8 cellular contexts compared by ENCODE assay signal in genomic region chr22:42857845-42858481, GRCh38. TPM values are rescaled to one million over a fixed set of nuclear protein-coding genes. Genes with fewer than 3 reads are reported as not detected.
DNase-seq lines count a peak whose midpoint lies in the region; ATAC-seq and TF ChIP-seq lines count a peak whose summit lies in the region.

No MANE protein-coding gene starts in this region.

- H3K36me3 Mint-ChIP-seq in activated naive CD4-positive, alpha-beta T cell treated with anti-CD3 and anti-CD28 coated beads for 36 hours (ENCODE audit: low read depth), result no peaks in the 10 kb centered on the region

- H3K4me1 ChIP-seq in adrenal gland (replicated peaks in 1 of 2) (peaks cover 9 to 38% of the 10 kb centered on the region in 2 donors), upper lobe of left lung (peaks cover 19 to 26% (median 21%) of the 10 kb centered on the region in 4 donors)

- H3K4me3 ChIP-seq in adrenal gland (peak overlapping the region in 1 of 4 donors; percentile 91), upper lobe of left lung (peak overlapping the region in 2 of 4 donors; percentile 63 to 73)

- H3K27me3 ChIP-seq in adrenal gland (no peaks in the 10 kb centered on the region), upper lobe of left lung (no peaks in the 10 kb centered on the region)

- H3K27ac ChIP-seq in adrenal gland, result peak overlapping the region in 3 of 5 donors; percentile 99 to 100 (median 99)
- H3K27ac ChIP-seq in upper lobe of left lung, result peak overlapping the region in 3 of 4 donors; percentile 8 to 97 (median 96)

- peaks cover 6% of the 10 kb centered on the region for H3K9me3 Mint-ChIP-seq in activated naive CD4-positive, alpha-beta T cell treated with anti-CD3 and anti-CD28 coated beads for 36 hours

- TF ChIP-seq CTCF in adrenal gland (IDR thresholded peaks at IDR 0.05), result no peak
- TF ChIP-seq CTCF in upper lobe of left lung (IDR thresholded peaks at IDR 0.05), result no peak

- H3K27ac Mint-ChIP-seq in activated naive CD4-positive, alpha-beta T cell treated with anti-CD3 and anti-CD28 coated beads for 36 hours, result no peak overlapping the region

- intact Hi-C loops in activated naive CD4-positive, alpha-beta T cell treated with anti-CD3 and anti-CD28 coated beads for 36 hours (cut with micrococcal nuclease), result loop anchor here (2.0 kb wide), 3 partner anchors 157 to 329 kb away; partner anchors contain the start of genes PACSIN2 and TTLL12
- intact Hi-C loops in adrenal gland (cut with DNase I), result no loop called here
- intact Hi-C loops in head of caudate nucleus (cut with DNase I), result loop anchor here (2.0 kb wide), 1 partner anchor 157 kb away; the partner anchor contains the start of gene PACSIN2

- TF ChIP-seq EP300 in upper lobe of left lung (IDR thresholded peaks at IDR 0.05), result no peak

- H3K9me3 ChIP-seq in adrenal gland (replicated peaks in 1 of 3) (no peaks in the 10 kb centered on the region), upper lobe of left lung (no peaks in the 10 kb centered on the region)

- CTCF ChIA-PET in activated naive CD4-positive, alpha-beta T cell treated with anti-CD3 and anti-CD28 coated beads for 36 hours (lab: Charles Lee), result interaction anchor here (3.0 kb wide), 1 partner anchor 9 kb away, joined by 9 read pairs; no protein-coding TSS in a partner anchor

- WGBS in adrenal gland, 4 donors, result 85 to 90% (median 89%) methylated on average over 13 to 14 of the region's 14 CpGs
- 88 to 94% methylated on average over 14 of the region's 14 CpGs for WGBS in upper lobe of left lung, 2 donors

- no peak for DNase-seq in activated naive CD4-positive, alpha-beta T cell treated with anti-CD3 and anti-CD28 coated beads for 36 hours
- DNase-seq in activated naive CD4-positive, alpha-beta T cell (lab: John Stamatoyannopoulos, UW), result no peak
- DNase-seq in adrenal gland, result peak; percentile 58 to 85 (median 80)
- DNase-seq in myocyte (ENCODE audit: low read depth), result peak; percentile 74
- DNase-seq in upper lobe of left lung, result peak in 1 of 2 donors; percentile 21
- DNase-seq in NOMO-1 treated with DMSO at 0.1 percent for 48 hours (lab: John Stamatoyannopoulos, UW; ENCODE audit: unreplicated experiment), result no peak
- DNase-seq in head of caudate nucleus, result no peak

- H3K4me3 Mint-ChIP-seq in activated naive CD4-positive, alpha-beta T cell treated with anti-CD3 and anti-CD28 coated beads for 36 hours, result peak overlapping the region; percentile 32

- TF ChIP-seq POLR2A in adrenal gland (IDR thresholded peaks at IDR 0.05), result no peak
- no peak for TF ChIP-seq POLR2A in upper lobe of left lung (IDR thresholded peaks at IDR 0.05)

- H3K27me3 Mint-ChIP-seq in activated naive CD4-positive, alpha-beta T cell treated with anti-CD3 and anti-CD28 coated beads for 36 hours (ENCODE audit: low read depth), result no peaks in the 10 kb centered on the region

- no peaks in the 10 kb centered on the region for H3K36me3 ChIP-seq in adrenal gland (replicated peaks in 1 of 2)
- H3K36me3 ChIP-seq in upper lobe of left lung, result peaks cover 0 to 7% (median 0%) of the 10 kb centered on the region in 4 donors

- H3K4me1 Mint-ChIP-seq in activated naive CD4-positive, alpha-beta T cell treated with anti-CD3 and anti-CD28 coated beads for 36 hours (ENCODE audit: low read depth), result peaks cover 9% of the 10 kb centered on the region

- ATAC-seq in upper lobe of left lung (ENCODE audit: low FRiP score in 2 of 2) (no peak), GM19463 (IDR thresholded peaks at IDR 0.05; ENCODE audit: unreplicated experiment) (no peak)

RNA-seq across cellular contexts. Expression of gene ARFGAP3, which starts 0.9 kb away (rescaled TPM):
- 10 to 100 TPM; 25.6 to 28.6 TPM for total RNA-seq in activated naive CD4-positive, alpha-beta T cell treated with anti-CD3 and anti-CD28 coated beads for 36 hours
- total RNA-seq in adrenal gland (100 to 1,000 TPM in 7 of 8 donors, 10 to 100 TPM in 1; 98.9 to 183 (median 118) TPM), myocyte (62.0 and 78.2 TPM in 2 replicates), upper lobe of left lung (10 to 100 TPM; 25.9 to 60.8 (median 41.9) TPM)
- polyA plus RNA-seq in adrenal gland, result 100 to 1,000 TPM in 1 of 3 donors, 10 to 100 TPM in 2; 48.7 to 268 (median 71.7) TPM
- polyA plus RNA-seq in myocyte (2012), result 43.8 TPM

Comparison
In these comparisons a context has a peak if more than half of its experiments do, and no peak if none do; other contexts are left out.
1. DNase-seq: peak in adrenal gland (7 of 7) and myocyte (single experiment); none in activated naive CD4-positive, alpha-beta T cell treated with anti-CD3 and anti-CD28 coated beads for 36 hours (single experiment), activated naive CD4-positive, alpha-beta T cell (0 of 4), NOMO-1 treated with DMSO at 0.1 percent for 48 hours (single experiment) and head of caudate nucleus (0 of 42).
2. intact Hi-C loops: an anchor here in activated naive CD4-positive, alpha-beta T cell treated with anti-CD3 and anti-CD28 coated beads for 36 hours (2.0 kb wide) and head of caudate nucleus (2.0 kb wide); none called in adrenal gland.